8 cellular contexts compared by ENCODE assay signal in genomic region chr22:36387664-36387913, GRCh38. TPM values are rescaled to one million over a fixed set of nuclear protein-coding genes. Genes with fewer than 3 reads are reported as not detected.
A peak's percentile ranks its signal among the peaks of the same experiment; 100 is the strongest.
DNase-seq lines count a peak whose midpoint lies in the region; ATAC-seq and TF ChIP-seq lines count a peak whose summit lies in the region.

No MANE protein-coding gene starts in this region.

- no peak for DNase-seq in activated CD4-positive, CD25-positive, alpha-beta regulatory T cell treated with anti-CD3 and anti-CD28 coated beads, Interleukin-2, amount 50 U/mL, for 72 hours
- DNase-seq in T-cell (no peak), left ventricle myocardium inferior (no peak), spleen (no peak), medulla oblongata (ENCODE audit: extremely low spot score) (no peak), NCI-H1436 (lab: John Stamatoyannopoulos, UW) (no peak)

- H3K9me3 ChIP-seq in left ventricle myocardium inferior (replicated peaks) = no peaks in the 10 kb centered on the region
- H3K9me3 ChIP-seq in spleen = no peaks in the 10 kb centered on the region

- H3K4me1 Mint-ChIP-seq in T-cell = peaks cover 29 to 50% (median 43%) of the 10 kb centered on the region in 3 donors

- peaks cover 12% of the 10 kb centered on the region for H3K36me3 Mint-ChIP-seq in T-cell

- H3K4me3 ChIP-seq in left ventricle myocardium inferior = peak overlapping the region; percentile 92
- H3K4me3 ChIP-seq in spleen = peak overlapping the region; percentile 73 to 100 (median 92)

- 0 to 2% (median 1%) methylated on average over 5 to 38 of the region's 38 CpGs; no CpG with 5 or more reads in 1 of the 5 donors for whole genome bisulfite sequencing in spleen, 5 donors

- peak overlapping the region; percentile 69 to 84 for H3K27ac Mint-ChIP-seq in T-cell

- POLR2A ChIA-PET in T-cell (lab: Charles Lee) = interaction anchor here in 1 of 2 donors (0.6 to 2.0 kb wide), 2 partner anchors 15 to 23 kb away, joined by 6 to 8 read pairs; no protein-coding TSS in a partner anchor

- no peaks in the 10 kb centered on the region for H3K27me3 ChIP-seq in left ventricle myocardium inferior (ENCODE audit: low read depth)
- no peaks in the 10 kb centered on the region for H3K27me3 ChIP-seq in spleen (replicated peaks in 1 of 7)

- H3K4me1 ChIP-seq in left ventricle myocardium inferior = peaks cover 72% of the 10 kb centered on the region
- peaks cover 33 to 74% (median 65%) of the 10 kb centered on the region in 6 donors for H3K4me1 ChIP-seq in spleen

- peak; percentile 2 to 7 for ATAC-seq in activated CD4-positive, CD25-positive, alpha-beta regulatory T cell treated with anti-CD3 and anti-CD28 coated beads, Interleukin-2, amount 50 U/mL, for 24 hours
- ATAC-seq in T-cell (replicated peaks in 1 of 4) (peak in 3 of 4 experiments; percentile 21 to 27 (median 21)), GM19035 (IDR thresholded peaks at IDR 0.05; ENCODE audit: unreplicated experiment) (no peak)

- H3K4me3 Mint-ChIP-seq in T-cell = peak overlapping the region; percentile 77 to 98 (median 78)

- H3K36me3 ChIP-seq in left ventricle myocardium inferior (peaks cover 6% of the 10 kb centered on the region), spleen (peaks cover 0 to 18% (median 0%) of the 10 kb centered on the region in 6 donors)

- intact Hi-C loops in left ventricle myocardium inferior (cut with micrococcal nuclease) = loop anchor here (10.0 kb wide), 1 partner anchor 53 kb away; no protein-coding TSS in a partner anchor
- intact Hi-C loops in spleen (cut with DNase I; ENCODE audit: low total_unique reads) = loop anchor here (5.0 to 10.0 kb wide), 2 partner anchors 53 to 65 kb away; no protein-coding TSS in a partner anchor

- TF ChIP-seq POLR2A in spleen (IDR thresholded peaks at IDR 0.05) = no peak

- CTCF ChIA-PET in T-cell (lab: Charles Lee) = interaction anchor here in 1 of 2 donors (1.1 to 2.0 kb wide), 2 partner anchors 10 to 58 kb away, joined by 3 to 11 read pairs; no protein-coding TSS in a partner anchor

- peak overlapping the region; percentile 100 for H3K27ac ChIP-seq in left ventricle myocardium inferior (replicated peaks)
- peak overlapping the region; percentile 93 to 100 (median 98) for H3K27ac ChIP-seq in spleen

- no peaks in the 10 kb centered on the region for H3K27me3 Mint-ChIP-seq in T-cell

- H3K9me3 Mint-ChIP-seq in T-cell = no peaks in the 10 kb centered on the region

- TF ChIP-seq CTCF in left ventricle myocardium inferior (IDR thresholded peaks at IDR 0.05; ENCODE audit: borderline replicate concordance) (no peak), spleen (IDR thresholded peaks at IDR 0.05 in 8 of 11, conservative IDR thresholded peaks at IDR 0.05 in 3 of 11) (peak in 1 of 11 experiments; percentile 12)

RNA-seq across cellular contexts. Expression of gene MYH9, which starts 0.2 kb away (rescaled TPM):
- total RNA-seq in T-cell (1,000 to 10,000 TPM in 2 of 5 donors, 100 to 1,000 TPM in 3; 816 to 1,109 (median 896) TPM), left ventricle myocardium inferior (150 TPM), spleen (1,000 to 10,000 TPM in 4 of 7 donors, 100 to 1,000 TPM in 3; 575 to 1,376 (median 1,013) TPM)
- polyA plus RNA-seq in spleen = 100 to 1,000 TPM in 1 of 3 donors, 10 to 100 TPM in 2; 59.8 to 166 (median 71.1) TPM
